Comparison of ENCODE assay signal across 1 cellular context in genomic region chr1:206477581-206478380, GRCh38.
TF ChIP-seq lines count a peak whose summit lies in the region.

No MANE protein-coding gene starts in this region.

TF ChIP-seq in WTC11, 78 proteins besides CTCF, POLR2A, EP300 and RAD21 (continued from another document):
- TF ChIP-seq, protein P1, sequence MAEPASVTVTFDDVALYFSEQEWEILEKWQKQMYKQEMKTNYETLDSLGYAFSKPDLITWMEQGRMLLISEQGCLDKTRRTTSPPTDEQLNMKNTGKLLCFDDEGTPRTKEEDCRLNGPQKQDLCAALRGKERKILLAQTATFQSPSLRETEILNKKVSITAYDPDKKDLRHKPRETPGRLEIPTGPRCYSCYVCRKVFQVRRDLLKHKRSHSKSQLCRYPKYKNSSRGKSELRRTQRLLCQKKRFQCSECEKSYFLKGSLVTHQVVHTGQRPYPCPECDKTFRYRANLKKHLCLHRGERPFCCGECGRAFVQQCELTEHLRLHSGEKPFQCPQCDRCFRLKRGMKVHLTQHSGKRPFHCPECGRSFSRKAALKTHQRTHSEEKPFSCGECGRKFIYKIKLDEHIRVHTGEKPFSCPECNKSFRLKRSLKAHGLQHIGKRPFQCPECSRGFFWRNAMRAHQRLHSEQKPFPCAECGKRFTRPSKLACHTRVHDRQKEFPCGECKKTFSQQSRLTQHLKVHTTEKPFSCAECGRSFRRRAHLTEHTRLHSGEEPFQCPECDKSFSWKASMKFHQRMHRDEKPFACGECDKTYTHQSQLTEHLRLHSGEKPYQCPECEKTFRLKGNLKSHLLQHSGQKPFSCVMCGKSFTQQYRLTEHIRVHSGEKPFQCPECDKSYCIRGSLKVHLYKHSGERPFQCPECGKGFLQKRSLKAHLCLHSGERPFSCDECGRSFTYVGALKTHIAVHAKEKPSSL (CRISPR knock-in tag; conservative IDR thresholded peaks at IDR 0.05): no peak
